10 cellular contexts compared by ENCODE assay signal in the genomic region with DNA sequence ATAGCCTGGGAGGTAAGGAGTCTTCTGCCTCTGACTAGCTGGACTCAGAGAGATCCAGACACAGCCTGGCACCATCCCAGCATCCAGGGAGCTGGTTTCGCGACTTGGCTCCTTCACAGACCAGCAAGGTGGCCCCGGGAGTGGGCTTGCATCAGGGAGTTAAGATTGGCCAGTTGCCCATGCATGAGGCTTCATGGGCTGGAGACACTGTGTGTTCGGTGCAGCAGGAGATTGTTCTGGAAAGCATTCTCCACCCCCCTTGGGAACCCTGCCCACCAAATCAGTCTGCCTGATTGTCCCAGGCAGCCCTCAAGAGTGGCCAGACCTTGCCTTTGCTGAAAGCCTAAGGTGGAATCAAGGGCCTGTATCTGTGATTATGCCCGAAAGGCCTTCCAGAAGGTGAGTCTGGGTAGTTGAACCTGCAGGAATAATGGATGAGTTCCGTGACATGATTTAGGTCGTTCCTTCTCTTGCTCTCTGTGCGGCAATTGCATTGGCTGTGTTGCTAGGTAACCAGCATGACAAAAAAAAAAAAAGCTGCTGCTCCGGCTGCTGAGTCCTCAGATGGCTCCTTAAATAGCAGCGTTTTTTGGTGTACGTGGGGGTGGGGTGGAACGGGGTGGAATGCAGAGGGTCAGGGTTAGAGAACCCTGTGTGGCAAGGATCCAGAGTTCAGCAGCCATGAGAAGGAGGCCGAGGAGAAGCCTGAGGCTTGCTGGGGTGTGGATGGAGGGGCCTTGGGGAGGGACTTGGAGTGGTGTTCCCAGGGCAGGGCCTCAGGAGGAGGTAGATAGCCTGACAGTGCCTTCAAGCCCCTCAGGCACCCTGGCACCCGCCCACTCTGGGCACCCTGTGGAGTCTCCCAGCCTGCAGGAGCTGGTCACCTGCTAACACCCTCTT.
DNase-seq lines count a peak whose midpoint lies in the region; ATAC-seq and TF ChIP-seq lines count a peak whose summit lies in the region.
"Had no signal": no experiment of that assay in that cellular context is flagged by ENCODE, and none has a peak within 500 bp of the region (broad histone marks: within the 10 kb centered on the region; RNA-seq: fewer than 3 reads in every experiment).

No MANE protein-coding gene starts in this region.

- in situ Hi-C loops in GM13977 (cut with MboI; ENCODE audit: low pct_unique_long_range_greater_than_20kb, low sequenced_read_pairs, unreplicated experiment) = no loop called here

- ATAC-seq in HG02798 (IDR thresholded peaks at IDR 0.05; ENCODE audit: poor library complexity, unreplicated experiment) = no peak

- H3K27me3 Mint-ChIP-seq in HFFc6 (ENCODE audit: insufficient read depth) = peaks cover 13% of the 10 kb centered on the region
- no peaks in the 10 kb centered on the region for H3K27me3 Mint-ChIP-seq in activated T-helper 1 cell treated with anti-CD3 and anti-CD28 coated beads, Interleukin-12 subunit alpha, Interleukin-12 subunit beta, Interleukin-2, Interleukin-4 antibody, amounts not matched to agents 30 ng/mL and 10 ng/mL and 1 ng/mL, durations not matched to agents 14 hours and 24 hours and 36 hours (ENCODE audit: insufficient read depth)
- H3K27me3 Mint-ChIP-seq: memory B cell had no signal

- peak overlapping the region; percentile 47; the same call in 1 of the 2 replicates for H3K4me3 Mint-ChIP-seq in HFFc6
- H3K4me3 Mint-ChIP-seq in activated T-helper 1 cell treated with anti-CD3 and anti-CD28 coated beads, Interleukin-12 subunit alpha, Interleukin-12 subunit beta, Interleukin-2, Interleukin-4 antibody, amounts not matched to agents 30 ng/mL and 10 ng/mL and 1 ng/mL, durations not matched to agents 14 hours and 24 hours and 36 hours = no peak overlapping the region
- H3K4me3 Mint-ChIP-seq: memory B cell; T-helper 2 cell treated with Interferon-gamma antibody and Interleukin-4, amounts not matched to agents 5 μg/mL and 100 μg/mL, for 36 hours had no signal

- peaks cover 27% of the 10 kb centered on the region for H3K36me3 Mint-ChIP-seq in HFFc6 (ENCODE audit: low read depth)
- peaks cover 40% of the 10 kb centered on the region for H3K36me3 Mint-ChIP-seq in activated T-helper 1 cell treated with anti-CD3 and anti-CD28 coated beads, Interleukin-12 subunit alpha, Interleukin-12 subunit beta, Interleukin-2, Interleukin-4 antibody, amounts not matched to agents 30 ng/mL and 10 ng/mL and 1 ng/mL, durations not matched to agents 14 hours and 24 hours and 36 hours (ENCODE audit: low read depth)

- H3K4me1 Mint-ChIP-seq in HFFc6 (ENCODE audit: low read depth) = peaks cover 38% of the 10 kb centered on the region
- no peaks in the 10 kb centered on the region for H3K4me1 Mint-ChIP-seq in activated T-helper 1 cell treated with anti-CD3 and anti-CD28 coated beads, Interleukin-12 subunit alpha, Interleukin-12 subunit beta, Interleukin-2, Interleukin-4 antibody, amounts not matched to agents 30 ng/mL and 10 ng/mL and 1 ng/mL, durations not matched to agents 14 hours and 24 hours and 36 hours (ENCODE audit: low read depth)

- H3K4me3 ChIP-seq in hepatocyte (no peak overlapping the region), sigmoid colon (no peak overlapping the region)

- WGBS in hepatocyte (ENCODE audit: low lambda C conversion rate, missing lambda C conversion rate) = 36% methylated on average over 11 of the region's 14 CpGs
- WGBS in sigmoid colon, 2 donors = 74 to 77% methylated on average over 14 of the region's 14 CpGs

- DNase-seq in HFFc6 (peak; percentile 61), hepatocyte (ENCODE audit: low spot score) (peak; percentile 43), sigmoid colon (peak; percentile 90), HUDEP-2 (lab: John Stamatoyannopoulos, UW; ENCODE audit: unreplicated experiment in 76 of 76) (no peak), NOMO-1 treated with dmso at 0.1 percent for 144 hours (lab: John Stamatoyannopoulos, UW; ENCODE audit: unreplicated experiment) (no peak), GM13977 (ENCODE audit: low spot score) (no peak)
- DNase-seq in activated T-helper 1 cell treated with anti-CD3 and anti-CD28 coated beads, Interleukin-12 subunit alpha, Interleukin-12 subunit beta, Interleukin-2, Interleukin-4 antibody, amounts not matched to agents 30 ng/mL and 10 ng/mL and 1 ng/mL, durations not matched to agents 14 hours and 24 hours and 36 hours (ENCODE audit: low spot score) = no peak

- H3K27ac ChIP-seq in hepatocyte (no peak overlapping the region), sigmoid colon (peak overlapping the region; percentile 91 to 98 (median 92))

- H3K4me1 ChIP-seq in hepatocyte (ENCODE audit: insufficient read depth) (peaks cover 4% of the 10 kb centered on the region), sigmoid colon (peaks cover 0 to 97% (median 77%) of the 10 kb centered on the region in 4 donors)

- intact Hi-C loops in activated T-helper 1 cell treated with anti-CD3 and anti-CD28 coated beads, Interleukin-12 subunit alpha, Interleukin-12 subunit beta, Interleukin-2, Interleukin-4 antibody, amounts not matched to agents 30 ng/mL and 10 ng/mL and 1 ng/mL, durations not matched to agents 14 hours and 24 hours and 36 hours (cut with micrococcal nuclease) = no loop called here
- intact Hi-C loops in sigmoid colon (cut with DNase I) = no loop called here

- no peak overlapping the region for H2AFZ ChIP-seq in hepatocyte

- H3K4me2 ChIP-seq in hepatocyte = no peak overlapping the region

- peak overlapping the region; percentile 97 for H3K27ac Mint-ChIP-seq in HFFc6
- H3K27ac Mint-ChIP-seq in activated T-helper 1 cell treated with anti-CD3 and anti-CD28 coated beads, Interleukin-12 subunit alpha, Interleukin-12 subunit beta, Interleukin-2, Interleukin-4 antibody, amounts not matched to agents 30 ng/mL and 10 ng/mL and 1 ng/mL, durations not matched to agents 14 hours and 24 hours and 36 hours = peak overlapping the region; percentile 29
- H3K27ac Mint-ChIP-seq: T-helper 2 cell treated with Interferon-gamma antibody and Interleukin-4, amounts not matched to agents 5 μg/mL and 100 μg/mL, for 36 hours had no signal

- no peak for TF ChIP-seq POLR2A in sigmoid colon (IDR thresholded peaks at IDR 0.05)

- no peaks in the 10 kb centered on the region for H3K27me3 ChIP-seq in hepatocyte
- no peaks in the 10 kb centered on the region for H3K27me3 ChIP-seq in sigmoid colon

- H3K79me2 ChIP-seq in hepatocyte = no peaks in the 10 kb centered on the region

- no peaks in the 10 kb centered on the region for H3K9me2 ChIP-seq in hepatocyte (replicated peaks; ENCODE audit: insufficient read depth)

- H3K36me3 ChIP-seq in hepatocyte (replicated peaks; ENCODE audit: insufficient read depth, low read depth) = no peaks in the 10 kb centered on the region
- peaks cover 0 to 9% (median 0%) of the 10 kb centered on the region in 4 donors for H3K36me3 ChIP-seq in sigmoid colon

- TF ChIP-seq CTCF in HFFc6 (IDR thresholded peaks at IDR 0.05) (no peak), hepatocyte (IDR thresholded peaks at IDR 0.05; ENCODE audit: poor library complexity) (no peak), sigmoid colon (IDR thresholded peaks at IDR 0.05) (no peak), GM13977 (IDR thresholded peaks at IDR 0.05; ENCODE audit: extremely low read depth, insufficient read depth, missing control alignments) (no peak)

- H3K9me3 ChIP-seq in hepatocyte (ENCODE audit: low read depth) = no peaks in the 10 kb centered on the region
- no peaks in the 10 kb centered on the region for H3K9me3 ChIP-seq in sigmoid colon

- H3K9me3 Mint-ChIP-seq in HFFc6 = no peaks in the 10 kb centered on the region
- H3K9me3 Mint-ChIP-seq in activated T-helper 1 cell treated with anti-CD3 and anti-CD28 coated beads, Interleukin-12 subunit alpha, Interleukin-12 subunit beta, Interleukin-2, Interleukin-4 antibody, amounts not matched to agents 30 ng/mL and 10 ng/mL and 1 ng/mL, durations not matched to agents 14 hours and 24 hours and 36 hours = no peaks in the 10 kb centered on the region
- H3K9me3 Mint-ChIP-seq: memory B cell; T-helper 2 cell treated with Interferon-gamma antibody and Interleukin-4, amounts not matched to agents 5 μg/mL and 100 μg/mL, for 36 hours had no signal

- no peaks in the 10 kb centered on the region for H4K20me1 ChIP-seq in hepatocyte (ENCODE audit: insufficient read depth, poor library complexity, severe bottlenecking)

- TF ChIP-seq EP300 in sigmoid colon (IDR thresholded peaks at IDR 0.05) = peak in 2 of 4 donors; percentile 5 to 76

Comparison
In these comparisons a context has a peak if more than half of its experiments do, and no peak if none do; other contexts are left out.
1. DNase-seq: peak in HFFc6 (single experiment), hepatocyte (single experiment) and sigmoid colon (single experiment); none in activated T-helper 1 cell treated with anti-CD3 and anti-CD28 coated beads, Interleukin-12 subunit alpha, Interleukin-12 subunit beta, Interleukin-2, Interleukin-4 antibody, amounts not matched to agents 30 ng/mL and 10 ng/mL and 1 ng/mL, durations not matched to agents 14 hours and 24 hours and 36 hours (single experiment), HUDEP-2 (0 of 76), NOMO-1 treated with dmso at 0.1 percent for 144 hours (single experiment) and GM13977 (single experiment).